Comparison of ENCODE assay signal across 1 cellular context in the genomic region with DNA sequence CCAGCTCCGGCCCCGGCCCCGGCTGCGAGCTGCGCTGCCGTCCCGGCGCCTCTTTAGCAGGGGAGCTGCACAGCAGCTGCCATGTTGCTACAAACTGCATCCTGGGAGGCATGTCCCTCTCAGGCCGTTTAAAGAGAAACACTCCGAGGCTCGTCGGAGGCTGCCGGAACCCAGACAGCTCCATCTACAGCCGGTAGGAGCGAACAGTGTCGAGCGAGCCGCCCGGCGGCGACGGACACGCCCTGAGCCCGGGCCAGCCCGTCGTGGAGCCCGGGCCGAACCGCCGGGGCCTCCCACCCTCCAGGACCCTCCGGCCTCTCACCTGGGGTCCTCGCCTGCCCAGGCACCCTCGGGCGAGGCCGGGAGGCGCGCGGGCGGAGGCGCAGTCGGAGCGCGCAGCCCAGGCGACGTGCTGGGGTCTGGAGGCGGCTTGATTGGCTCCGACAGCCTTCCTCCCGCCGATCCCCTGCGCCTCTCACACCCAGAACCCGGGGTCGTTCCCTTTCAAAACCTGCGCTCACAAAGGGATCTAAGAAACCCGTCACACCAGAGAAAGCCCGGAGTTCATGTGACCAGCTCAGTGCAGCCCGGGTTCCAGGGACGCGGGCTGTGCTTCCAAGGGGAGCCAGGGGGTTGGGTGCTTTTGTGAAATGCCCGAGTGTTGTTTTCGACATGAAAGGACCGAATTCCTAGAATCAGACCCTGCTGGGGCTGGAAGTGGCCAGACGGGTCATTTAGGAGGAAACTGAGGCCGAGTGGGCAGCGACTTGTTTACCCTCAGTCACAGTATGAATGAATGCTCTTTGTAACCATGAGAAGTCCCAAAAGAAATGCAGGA.
TF ChIP-seq lines count a peak whose summit lies in the region.

A gene (minus strand): TSS at position 570 of the 838 bp plus-strand sequence. CDS start 5,040 bp downstream, outside the sequence.

TF ChIP-seq in HepG2, 621 proteins besides CTCF, POLR2A, EP300 and RAD21 (continued from another document and continues in another):
- TF ChIP-seq, protein P1, sequence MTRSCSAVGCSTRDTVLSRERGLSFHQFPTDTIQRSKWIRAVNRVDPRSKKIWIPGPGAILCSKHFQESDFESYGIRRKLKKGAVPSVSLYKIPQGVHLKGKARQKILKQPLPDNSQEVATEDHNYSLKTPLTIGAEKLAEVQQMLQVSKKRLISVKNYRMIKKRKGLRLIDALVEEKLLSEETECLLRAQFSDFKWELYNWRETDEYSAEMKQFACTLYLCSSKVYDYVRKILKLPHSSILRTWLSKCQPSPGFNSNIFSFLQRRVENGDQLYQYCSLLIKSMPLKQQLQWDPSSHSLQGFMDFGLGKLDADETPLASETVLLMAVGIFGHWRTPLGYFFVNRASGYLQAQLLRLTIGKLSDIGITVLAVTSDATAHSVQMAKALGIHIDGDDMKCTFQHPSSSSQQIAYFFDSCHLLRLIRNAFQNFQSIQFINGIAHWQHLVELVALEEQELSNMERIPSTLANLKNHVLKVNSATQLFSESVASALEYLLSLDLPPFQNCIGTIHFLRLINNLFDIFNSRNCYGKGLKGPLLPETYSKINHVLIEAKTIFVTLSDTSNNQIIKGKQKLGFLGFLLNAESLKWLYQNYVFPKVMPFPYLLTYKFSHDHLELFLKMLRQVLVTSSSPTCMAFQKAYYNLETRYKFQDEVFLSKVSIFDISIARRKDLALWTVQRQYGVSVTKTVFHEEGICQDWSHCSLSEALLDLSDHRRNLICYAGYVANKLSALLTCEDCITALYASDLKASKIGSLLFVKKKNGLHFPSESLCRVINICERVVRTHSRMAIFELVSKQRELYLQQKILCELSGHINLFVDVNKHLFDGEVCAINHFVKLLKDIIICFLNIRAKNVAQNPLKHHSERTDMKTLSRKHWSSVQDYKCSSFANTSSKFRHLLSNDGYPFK (CRISPR knock-in tag; IDR thresholded peaks at IDR 0.05; ENCODE audit: borderline replicate concordance) = 0 out of 2 replicates have a peak, but pooled peaks have one; percentile 24
- TF ChIP-seq POLR2G (IDR thresholded peaks at IDR 0.05; ENCODE audit: low read depth, low read length) (peak; percentile 78), SALL1 (CRISPR knock-in tag; IDR thresholded peaks at IDR 0.05) (peak; percentile 38; the same call in 1 of the 2 replicates), ZSCAN21 (CRISPR knock-in tag; IDR thresholded peaks at IDR 0.05; ENCODE audit: borderline replicate concordance) (0 out of 2 replicates have a peak, but pooled peaks have one; percentile 32), TAF15 (IDR thresholded peaks at IDR 0.05; ENCODE audit: low read depth, low read length, poor library complexity, severe bottlenecking) (no peak), ZNF460 (CRISPR knock-in tag; IDR thresholded peaks at IDR 0.05; ENCODE audit: borderline replicate concordance) (no peak), ZMYM2 (CRISPR knock-in tag; IDR thresholded peaks at IDR 0.05) (no peak; the same call in 1 of the 2 replicates), ZNF547 (CRISPR knock-in tag; IDR thresholded peaks at IDR 0.05) (peak; percentile 78), ZNF569 (CRISPR knock-in tag; IDR thresholded peaks at IDR 0.05; ENCODE audit: borderline replicate concordance) (no peak), CENPT (CRISPR knock-in tag; IDR thresholded peaks at IDR 0.05; ENCODE audit: low read depth) (no peak), ZNF878 (CRISPR knock-in tag; IDR thresholded peaks at IDR 0.05) (no peak), PAWR (CRISPR knock-in tag; IDR thresholded peaks at IDR 0.05; ENCODE audit: borderline replicate concordance) (no peak), NR2F6 (IDR thresholded peaks at IDR 0.05) (no peak), NR2F6 (CRISPR knock-in tag; IDR thresholded peaks at IDR 0.05) (0 out of 2 replicates have a peak, but pooled peaks have one; percentile 8), ZNF33B (CRISPR knock-in tag; IDR thresholded peaks at IDR 0.05) (0 out of 2 replicates have a peak, but pooled peaks have one; percentile 34), ZNF768 (CRISPR knock-in tag; IDR thresholded peaks at IDR 0.05) (peak; percentile 46; the same call in 1 of the 2 replicates), ZNF674 (CRISPR knock-in tag; IDR thresholded peaks at IDR 0.05; ENCODE audit: low read depth) (0 out of 2 replicates have a peak, but pooled peaks have one; percentile 61), MEIS1 (CRISPR knock-in tag; IDR thresholded peaks at IDR 0.05; ENCODE audit: borderline replicate concordance) (0 out of 2 replicates have a peak, but pooled peaks have one; percentile 41), CCAR2 (optimal IDR thresholded peaks at IDR 0.05; ENCODE audit: low read depth, low read length) (no peak), KLF16 (CRISPR knock-in tag; IDR thresholded peaks at IDR 0.05) (0 out of 4 replicates have a peak, but pooled peaks of 1 of the 2 experiments have one; percentile 26), ZNF782 (CRISPR knock-in tag; IDR thresholded peaks at IDR 0.05; ENCODE audit: borderline replicate concordance) (peak; percentile 62; the same call in 1 of the 2 replicates), ZSCAN20 (CRISPR knock-in tag; IDR thresholded peaks at IDR 0.05; ENCODE audit: borderline replicate concordance) (0 out of 2 replicates have a peak, but pooled peaks have one; percentile 15), HMG20A (CRISPR knock-in tag; IDR thresholded peaks at IDR 0.05; ENCODE audit: borderline replicate concordance) (no peak), KDM2A (CRISPR knock-in tag; IDR thresholded peaks at IDR 0.05; ENCODE audit: borderline replicate concordance, low read depth) (peak; percentile 86; the same call in 1 of the 2 replicates), MTA1 (CRISPR knock-in tag; IDR thresholded peaks at IDR 0.05; ENCODE audit: borderline replicate concordance) (0 out of 2 replicates have a peak, but pooled peaks have one; percentile 23), GABPB1 (CRISPR knock-in tag; IDR thresholded peaks at IDR 0.05) (peak; percentile 73)
- TF ChIP-seq, protein P2, sequence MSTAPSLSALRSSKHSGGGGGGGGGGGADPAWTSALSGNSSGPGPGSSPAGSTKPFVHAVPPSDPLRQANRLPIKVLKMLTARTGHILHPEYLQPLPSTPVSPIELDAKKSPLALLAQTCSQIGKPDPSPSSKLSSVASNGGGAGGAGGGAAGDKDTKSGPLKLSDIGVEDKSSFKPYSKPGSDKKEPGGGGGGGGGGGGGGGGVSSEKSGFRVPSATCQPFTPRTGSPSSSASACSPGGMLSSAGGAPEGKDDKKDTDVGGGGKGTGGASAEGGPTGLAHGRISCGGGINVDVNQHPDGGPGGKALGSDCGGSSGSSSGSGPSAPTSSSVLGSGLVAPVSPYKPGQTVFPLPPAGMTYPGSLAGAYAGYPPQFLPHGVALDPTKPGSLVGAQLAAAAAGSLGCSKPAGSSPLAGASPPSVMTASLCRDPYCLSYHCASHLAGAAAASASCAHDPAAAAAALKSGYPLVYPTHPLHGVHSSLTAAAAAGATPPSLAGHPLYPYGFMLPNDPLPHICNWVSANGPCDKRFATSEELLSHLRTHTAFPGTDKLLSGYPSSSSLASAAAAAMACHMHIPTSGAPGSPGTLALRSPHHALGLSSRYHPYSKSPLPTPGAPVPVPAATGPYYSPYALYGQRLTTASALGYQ (CRISPR knock-in tag; IDR thresholded peaks at IDR 0.05) = no peak
- TF ChIP-seq, protein P3, sequence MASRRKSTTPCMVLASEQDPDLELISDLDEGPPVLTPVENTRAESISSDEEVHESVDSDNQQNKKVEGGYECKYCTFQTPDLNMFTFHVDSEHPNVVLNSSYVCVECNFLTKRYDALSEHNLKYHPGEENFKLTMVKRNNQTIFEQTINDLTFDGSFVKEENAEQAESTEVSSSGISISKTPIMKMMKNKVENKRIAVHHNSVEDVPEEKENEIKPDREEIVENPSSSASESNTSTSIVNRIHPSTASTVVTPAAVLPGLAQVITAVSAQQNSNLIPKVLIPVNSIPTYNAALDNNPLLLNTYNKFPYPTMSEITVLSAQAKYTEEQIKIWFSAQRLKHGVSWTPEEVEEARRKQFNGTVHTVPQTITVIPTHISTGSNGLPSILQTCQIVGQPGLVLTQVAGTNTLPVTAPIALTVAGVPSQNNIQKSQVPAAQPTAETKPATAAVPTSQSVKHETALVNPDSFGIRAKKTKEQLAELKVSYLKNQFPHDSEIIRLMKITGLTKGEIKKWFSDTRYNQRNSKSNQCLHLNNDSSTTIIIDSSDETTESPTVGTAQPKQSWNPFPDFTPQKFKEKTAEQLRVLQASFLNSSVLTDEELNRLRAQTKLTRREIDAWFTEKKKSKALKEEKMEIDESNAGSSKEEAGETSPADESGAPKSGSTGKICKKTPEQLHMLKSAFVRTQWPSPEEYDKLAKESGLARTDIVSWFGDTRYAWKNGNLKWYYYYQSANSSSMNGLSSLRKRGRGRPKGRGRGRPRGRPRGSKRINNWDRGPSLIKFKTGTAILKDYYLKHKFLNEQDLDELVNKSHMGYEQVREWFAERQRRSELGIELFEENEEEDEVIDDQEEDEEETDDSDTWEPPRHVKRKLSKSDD (CRISPR knock-in tag; IDR thresholded peaks at IDR 0.05; ENCODE audit: low read depth) = 0 out of 2 replicates have a peak, but pooled peaks have one; percentile 43
- TF ChIP-seq, protein P4, sequence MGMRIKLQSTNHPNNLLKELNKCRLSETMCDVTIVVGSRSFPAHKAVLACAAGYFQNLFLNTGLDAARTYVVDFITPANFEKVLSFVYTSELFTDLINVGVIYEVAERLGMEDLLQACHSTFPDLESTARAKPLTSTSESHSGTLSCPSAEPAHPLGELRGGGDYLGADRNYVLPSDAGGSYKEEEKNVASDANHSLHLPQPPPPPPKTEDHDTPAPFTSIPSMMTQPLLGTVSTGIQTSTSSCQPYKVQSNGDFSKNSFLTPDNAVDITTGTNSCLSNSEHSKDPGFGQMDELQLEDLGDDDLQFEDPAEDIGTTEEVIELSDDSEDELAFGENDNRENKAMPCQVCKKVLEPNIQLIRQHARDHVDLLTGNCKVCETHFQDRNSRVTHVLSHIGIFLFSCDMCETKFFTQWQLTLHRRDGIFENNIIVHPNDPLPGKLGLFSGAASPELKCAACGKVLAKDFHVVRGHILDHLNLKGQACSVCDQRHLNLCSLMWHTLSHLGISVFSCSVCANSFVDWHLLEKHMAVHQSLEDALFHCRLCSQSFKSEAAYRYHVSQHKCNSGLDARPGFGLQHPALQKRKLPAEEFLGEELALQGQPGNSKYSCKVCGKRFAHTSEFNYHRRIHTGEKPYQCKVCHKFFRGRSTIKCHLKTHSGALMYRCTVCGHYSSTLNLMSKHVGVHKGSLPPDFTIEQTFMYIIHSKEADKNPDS (CRISPR knock-in tag; IDR thresholded peaks at IDR 0.05) = peak; percentile 60; the same call in 1 of the 2 replicates
- TF ChIP-seq, protein P5, sequence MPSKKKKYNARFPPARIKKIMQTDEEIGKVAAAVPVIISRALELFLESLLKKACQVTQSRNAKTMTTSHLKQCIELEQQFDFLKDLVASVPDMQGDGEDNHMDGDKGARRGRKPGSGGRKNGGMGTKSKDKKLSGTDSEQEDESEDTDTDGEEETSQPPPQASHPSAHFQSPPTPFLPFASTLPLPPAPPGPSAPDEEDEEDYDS (CRISPR knock-in tag; IDR thresholded peaks at IDR 0.05) = peak; percentile 26; the same call in 1 of the 2 replicates
- TF ChIP-seq, protein P6, sequence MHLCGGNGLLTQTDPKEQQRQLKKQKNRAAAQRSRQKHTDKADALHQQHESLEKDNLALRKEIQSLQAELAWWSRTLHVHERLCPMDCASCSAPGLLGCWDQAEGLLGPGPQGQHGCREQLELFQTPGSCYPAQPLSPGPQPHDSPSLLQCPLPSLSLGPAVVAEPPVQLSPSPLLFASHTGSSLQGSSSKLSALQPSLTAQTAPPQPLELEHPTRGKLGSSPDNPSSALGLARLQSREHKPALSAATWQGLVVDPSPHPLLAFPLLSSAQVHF (CRISPR knock-in tag; IDR thresholded peaks at IDR 0.05) = no peak
- TF ChIP-seq, protein P7, sequence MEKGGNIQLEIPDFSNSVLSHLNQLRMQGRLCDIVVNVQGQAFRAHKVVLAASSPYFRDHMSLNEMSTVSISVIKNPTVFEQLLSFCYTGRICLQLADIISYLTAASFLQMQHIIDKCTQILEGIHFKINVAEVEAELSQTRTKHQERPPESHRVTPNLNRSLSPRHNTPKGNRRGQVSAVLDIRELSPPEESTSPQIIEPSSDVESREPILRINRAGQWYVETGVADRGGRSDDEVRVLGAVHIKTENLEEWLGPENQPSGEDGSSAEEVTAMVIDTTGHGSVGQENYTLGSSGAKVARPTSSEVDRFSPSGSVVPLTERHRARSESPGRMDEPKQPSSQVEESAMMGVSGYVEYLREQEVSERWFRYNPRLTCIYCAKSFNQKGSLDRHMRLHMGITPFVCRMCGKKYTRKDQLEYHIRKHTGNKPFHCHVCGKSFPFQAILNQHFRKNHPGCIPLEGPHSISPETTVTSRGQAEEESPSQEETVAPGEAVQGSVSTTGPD (CRISPR knock-in tag; IDR thresholded peaks at IDR 0.05) = no peak
- TF ChIP-seq, protein P8, sequence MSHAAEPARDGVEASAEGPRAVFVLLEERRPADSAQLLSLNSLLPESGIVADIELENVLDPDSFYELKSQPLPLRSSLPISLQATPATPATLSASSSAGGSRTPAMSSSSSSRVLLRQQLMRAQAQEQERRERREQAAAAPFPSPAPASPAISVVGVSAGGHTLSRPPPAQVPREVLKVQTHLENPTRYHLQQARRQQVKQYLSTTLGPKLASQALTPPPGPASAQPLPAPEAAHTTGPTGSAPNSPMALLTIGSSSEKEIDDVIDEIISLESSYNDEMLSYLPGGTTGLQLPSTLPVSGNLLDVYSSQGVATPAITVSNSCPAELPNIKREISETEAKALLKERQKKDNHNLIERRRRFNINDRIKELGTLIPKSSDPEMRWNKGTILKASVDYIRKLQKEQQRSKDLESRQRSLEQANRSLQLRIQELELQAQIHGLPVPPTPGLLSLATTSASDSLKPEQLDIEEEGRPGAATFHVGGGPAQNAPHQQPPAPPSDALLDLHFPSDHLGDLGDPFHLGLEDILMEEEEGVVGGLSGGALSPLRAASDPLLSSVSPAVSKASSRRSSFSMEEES (CRISPR knock-in tag; IDR thresholded peaks at IDR 0.05) = no peak
